In the genomic region with DNA sequence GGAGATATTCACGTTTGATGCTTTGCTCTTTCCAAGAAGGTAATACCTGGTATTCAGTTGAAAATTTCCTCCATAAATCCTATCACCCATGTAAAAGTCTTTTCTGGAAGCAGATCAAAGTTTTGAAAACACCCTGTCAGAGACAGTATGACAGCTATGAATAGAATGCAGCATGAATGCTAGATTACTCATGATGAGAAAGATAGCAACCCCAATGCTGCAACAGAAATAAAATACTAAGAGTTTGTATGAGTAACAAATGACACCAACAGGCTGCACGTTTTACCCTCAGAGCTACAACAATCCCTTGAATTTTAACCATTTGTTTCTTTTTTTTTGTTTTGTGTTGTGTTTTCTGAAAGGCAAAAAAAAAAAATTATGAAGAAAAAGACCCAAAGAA, we compare ENCODE assay signal across 19 cellular contexts.
DNase-seq lines count a peak whose midpoint lies in the region; ATAC-seq lines count a peak whose summit lies in the region.
"Had no signal": no experiment of that assay in that cellular context is flagged by ENCODE, and none has a peak within 500 bp of the region (broad histone marks: within the 10 kb centered on the region; RNA-seq: fewer than 3 reads in every experiment).

No MANE protein-coding gene starts in this region.

- ATAC-seq in Right ventricle myocardium inferior (no peak), GM21529 (IDR thresholded peaks at IDR 0.05; ENCODE audit: unreplicated experiment) (no peak), HG02678 (IDR thresholded peaks at IDR 0.05; ENCODE audit: unreplicated experiment) (no peak)
- ATAC-seq: T-cell had no signal

- no peaks in the 10 kb centered on the region for H3K27me3 ChIP-seq in ACC112 (ENCODE audit: insufficient read depth, low read length)
- H3K27me3 ChIP-seq: ovary, upper lobe of left lung had no signal

- peak overlapping the region; percentile 70 for H3K27ac ChIP-seq in ACC112 (ENCODE audit: low read depth, low read length)
- H3K27ac ChIP-seq: ovary, upper lobe of left lung had no signal

- H3K4me3 ChIP-seq in ACC112 (ENCODE audit: low read depth, low read length), result peak overlapping the region; percentile 29; the same call in 1 of the 2 replicates
- H3K4me3 ChIP-seq: lung, ovary, upper lobe of left lung had no signal

- no peaks in the 10 kb centered on the region for H3K36me3 ChIP-seq in ACC112 (ENCODE audit: insufficient read depth, low read length)
- H3K36me3 ChIP-seq: ovary, upper lobe of left lung had no signal

- intact Hi-C loops in Right ventricle myocardium inferior (cut with DNase I), result no loop called here

- no peak overlapping the region for H2AFZ ChIP-seq in ACC112 (ENCODE audit: low read length, unreplicated experiment)

- DNase-seq in HPDE6-E6E7 (ENCODE audit: extremely low spot score), result peak; percentile 36
- DNase-seq in astrocyte of the hippocampus (ENCODE audit: low read depth, low spot score), result peak; percentile 39
- peak; percentile 45 for DNase-seq in glomerular visceral epithelial cell (ENCODE audit: extremely low spot score)
- no peak for DNase-seq in Right ventricle myocardium inferior (ENCODE audit: missing footprints)
- no peak for DNase-seq in NCI-H748 treated with DMSO at 0.1 percent for 48 hours (lab: John Stamatoyannopoulos, UW)
- DNase-seq: activated CD4-positive, alpha-beta T cell treated with anti-CD3 and anti-CD28 coated beads for 1 hour; activated T-cell treated with anti-CD3 and anti-CD28 coated beads, Interleukin-2, amount 50 U/mL, for 24 hours; aorta; DMS53; hippocampal formation; NCI-H2107; ovary; stimulated activated CD8-positive, alpha-beta memory T cell treated with anti-CD3 and anti-CD28 coated beads, Interleukin-4, amount 100 ng/mL, for 48 hours; T-cell; upper lobe of left lung had no signal

- H3K4me1 ChIP-seq in ACC112 (ENCODE audit: control insufficient read depth, insufficient read depth, low read length, unreplicated experiment), result peaks cover 33% of the 10 kb centered on the region
- H3K4me1 ChIP-seq: upper lobe of left lung had no signal

- no peaks in the 10 kb centered on the region for H3K79me2 ChIP-seq in ACC112 (ENCODE audit: control insufficient read depth, insufficient read depth, low read length, unreplicated experiment)

Comparison
In these comparisons a context has a peak if more than half of its experiments do, and no peak if none do; other contexts are left out.
1. DNase-seq: peak in HPDE6-E6E7 (single experiment), astrocyte of the hippocampus (single experiment) and glomerular visceral epithelial cell (single experiment); none in Right ventricle myocardium inferior (single experiment) and NCI-H748 treated with DMSO at 0.1 percent for 48 hours (single experiment).